Comparison of ENCODE assay signal across 12 cellular contexts in the genomic region with DNA sequence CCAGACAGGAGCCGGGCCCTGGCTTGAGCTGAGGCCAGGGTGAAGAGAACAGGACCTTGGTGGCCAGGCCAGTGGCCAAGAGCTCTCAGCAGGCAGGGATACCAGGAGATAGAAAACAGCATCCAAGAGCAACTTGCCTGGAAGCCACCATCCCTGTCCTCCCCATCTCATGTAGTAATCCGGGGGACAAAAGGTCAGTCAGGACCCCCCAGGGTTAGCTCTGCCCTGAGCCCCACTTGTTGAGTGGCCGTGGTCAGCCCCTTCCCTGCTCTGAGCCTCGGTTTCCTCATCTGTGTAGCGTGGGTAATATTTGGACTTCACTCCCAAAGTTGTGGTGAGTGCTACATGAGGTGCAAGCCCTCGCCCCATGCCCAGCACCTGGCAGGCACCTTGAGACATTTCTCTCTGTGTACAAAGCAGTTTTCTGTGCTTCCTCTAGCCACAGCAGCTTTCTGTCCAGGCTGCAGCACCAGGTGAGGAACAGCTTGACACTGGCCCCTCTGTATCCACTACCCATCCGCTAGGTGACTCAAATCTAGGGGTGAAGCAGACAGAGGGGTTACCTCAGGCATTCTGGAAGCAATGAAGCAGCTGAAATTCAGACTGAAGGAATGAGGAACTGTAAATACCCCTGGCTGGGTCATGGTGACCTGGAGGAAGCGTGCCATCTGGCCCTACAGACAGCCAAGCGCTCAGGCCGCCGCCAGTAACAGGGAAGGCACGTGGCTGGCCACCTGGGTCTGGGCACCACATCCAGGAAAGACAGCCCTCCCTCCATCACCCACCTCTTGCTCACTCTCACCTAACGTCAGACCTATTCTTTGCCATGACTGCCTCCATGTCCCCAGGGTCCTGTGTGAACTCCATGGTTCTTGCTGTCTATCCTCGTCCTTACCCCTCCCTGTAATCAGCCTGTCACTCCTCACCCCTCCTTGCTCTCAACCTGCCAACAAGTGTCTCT. TPM values are rescaled to one million over a fixed set of nuclear protein-coding genes. Genes with fewer than 3 reads are reported as not detected.
A peak's percentile ranks its signal among the peaks of the same experiment; 100 is the strongest.
DNase-seq lines count a peak whose midpoint lies in the region; ATAC-seq and FAIRE-seq lines count a peak whose summit lies in the region.
"Had no signal": no experiment of that assay in that cellular context is flagged by ENCODE, and none has a peak within 500 bp of the region (broad histone marks: within the 10 kb centered on the region; RNA-seq: fewer than 3 reads in every experiment).

No MANE protein-coding gene starts in this region.

- peak overlapping the region; percentile 89 to 99 for H3K4me3 Mint-ChIP-seq in stimulated activated naive CD8-positive, alpha-beta T cell treated with anti-CD3 and anti-CD28 coated beads, Interleukin-15, amount 100 ng/mL, for 72 hours

- H3K27ac Mint-ChIP-seq in stimulated activated naive CD8-positive, alpha-beta T cell treated with anti-CD3 and anti-CD28 coated beads, Interleukin-15, amount 100 ng/mL, for 72 hours: peak overlapping the region; percentile 87 to 98

- no peak overlapping the region for H3K4me3 ChIP-seq in right cardiac atrium (ENCODE audit: low read length)
- H3K4me3 ChIP-seq in small intestine (ENCODE audit: low read depth in 1 of 2, low read length in 2 of 2): no peak overlapping the region
- H3K4me3 ChIP-seq: SJCRH30 had no signal

- peaks cover 64% of the 10 kb centered on the region for H3K4me1 Mint-ChIP-seq in stimulated activated naive CD8-positive, alpha-beta T cell treated with anti-CD3 and anti-CD28 coated beads, Interleukin-15, amount 100 ng/mL, for 72 hours

- no peak for FAIRE-seq in small intestine (lab: Jason Lieb, UNC)
- FAIRE-seq: A204.1, H54 had no signal

- H3K27ac ChIP-seq in right cardiac atrium (ENCODE audit: low read length): peak overlapping the region; percentile 73
- peak overlapping the region in 1 of 2 donors; percentile 21 for H3K27ac ChIP-seq in small intestine (ENCODE audit: low read depth in 1 of 2, low read length in 1 of 2)
- H3K27ac ChIP-seq: SJCRH30 had no signal

- H3K9me3 ChIP-seq in right cardiac atrium (ENCODE audit: control insufficient read depth, low read length): no peaks in the 10 kb centered on the region
- no peaks in the 10 kb centered on the region for H3K9me3 ChIP-seq in small intestine (ENCODE audit: control insufficient read depth, low read depth)
- H3K9me3 ChIP-seq: SJCRH30 had no signal

- no peaks in the 10 kb centered on the region for H3K9me3 Mint-ChIP-seq in stimulated activated naive CD8-positive, alpha-beta T cell treated with anti-CD3 and anti-CD28 coated beads, Interleukin-15, amount 100 ng/mL, for 72 hours

- no peak for ATAC-seq in right cardiac atrium
- ATAC-seq in stimulated activated naive CD8-positive, alpha-beta T cell treated with anti-CD3 and anti-CD28 coated beads, Interleukin-15, amount 100 ng/mL, for 72 hours: no peak

- H3K36me3 ChIP-seq in small intestine (ENCODE audit: control insufficient read depth in 2 of 2, insufficient read depth in 2 of 2, low read length in 2 of 2): peaks cover 0 to 3% of the 10 kb centered on the region in 2 donors

- H3K27me3 ChIP-seq in right cardiac atrium (ENCODE audit: control insufficient read depth, insufficient read depth) (no peaks in the 10 kb centered on the region), small intestine (ENCODE audit: control insufficient read depth in 2 of 2, insufficient read depth in 2 of 2, low read length in 2 of 2) (no peaks in the 10 kb centered on the region)
- H3K27me3 ChIP-seq: SJCRH30 had no signal

- WGBS in right cardiac atrium: 62% methylated on average over 14 of the region's 14 CpGs
- WGBS in small intestine, 3 donors: 74 to 80% (median 74%) methylated on average over 14 of the region's 14 CpGs

- H3K27me3 Mint-ChIP-seq in stimulated activated naive CD8-positive, alpha-beta T cell treated with anti-CD3 and anti-CD28 coated beads, Interleukin-15, amount 100 ng/mL, for 72 hours: no peaks in the 10 kb centered on the region

- H3K4me1 ChIP-seq in right cardiac atrium (ENCODE audit: control insufficient read depth, insufficient read depth, low read length) (peaks cover 27% of the 10 kb centered on the region), small intestine (ENCODE audit: control insufficient read depth in 2 of 2, insufficient read depth in 1 of 2, low read depth in 1 of 2, low read length in 1 of 2) (peaks cover 9 to 27% of the 10 kb centered on the region in 2 donors)

- DNase-seq in SKM-1 (lab: John Stamatoyannopoulos, UW; ENCODE audit: unreplicated experiment) (peak; percentile 9), SKM-1 treated with dmso at 0.1 percent for 144 hours (lab: John Stamatoyannopoulos, UW; ENCODE audit: unreplicated experiment) (no peak), right cardiac atrium (peak in 2 of 3 donors; percentile 78 to 86), small intestine (no peak), NCI-H1930 (lab: John Stamatoyannopoulos, UW) (no peak)
- DNase-seq in activated CD4-positive, alpha-beta T cell treated with anti-CD3 and anti-CD28 coated beads, Interleukin-2, amount 50 U/mL, for 48 hours: peak; percentile 40 to 53
- DNase-seq in stimulated activated naive CD8-positive, alpha-beta T cell treated with anti-CD3 and anti-CD28 coated beads, Interleukin-15, amount 100 ng/mL, for 72 hours: peak in 1 of 2 donors; percentile 28
- no peak for DNase-seq in stimulated activated naive CD4-positive, alpha-beta T cell treated with Interleukin-2 at 50 U/mL for 16 hours (lab: John Stamatoyannopoulos, UW)
- DNase-seq: KG1, SJCRH30 had no signal

- intact Hi-C loops in right cardiac atrium (cut with DNase I): no loop called here

RNA-seq across cellular contexts. Expression of gene CISH, which starts 6.7 kb away (rescaled TPM):
- total RNA-seq in right cardiac atrium: 10 to 100 TPM in 3 of 4 donors, 1 to 10 TPM in 1; 9.1 to 27.8 (median 11.2) TPM
- 8.0 TPM for polyA plus RNA-seq in right cardiac atrium
- polyA plus RNA-seq in small intestine: 1 to 10 TPM; 4.8 to 7.8 (median 6.9) TPM

RNA-seq across cellular contexts. Expression of gene MAPKAPK3, which starts 12.0 kb away (rescaled TPM):
- 100 to 1,000 TPM; 167 to 260 (median 225) TPM for total RNA-seq in right cardiac atrium
- polyA plus RNA-seq in right cardiac atrium (181 TPM), small intestine (10 to 100 TPM; 28.2 to 34.4 (median 28.6) TPM)

RNA-seq across cellular contexts. Expression of gene HEMK1, which starts 35.6 kb away (rescaled TPM):
- 10 to 100 TPM; 14.0 to 18.3 (median 15.8) TPM for total RNA-seq in right cardiac atrium
- 16.6 TPM for polyA plus RNA-seq in right cardiac atrium
- 10 to 100 TPM; 13.9 to 18.1 (median 13.9) TPM for polyA plus RNA-seq in small intestine

RNA-seq across cellular contexts. Expression of gene C3orf18, which starts 37.4 kb away (rescaled TPM):
- total RNA-seq in right cardiac atrium: 10 to 100 TPM; 27.2 to 44.2 (median 40.6) TPM
- polyA plus RNA-seq in right cardiac atrium: 29.5 TPM
- polyA plus RNA-seq in small intestine: 1 to 10 TPM; 1.1 to 3.9 (median 1.9) TPM

Comparison
In these comparisons a context has a peak if more than half of its experiments do, and no peak if none do; other contexts are left out.
1. DNase-seq: peak in SKM-1 (single experiment), activated CD4-positive, alpha-beta T cell treated with anti-CD3 and anti-CD28 coated beads, Interleukin-2, amount 50 U/mL, for 48 hours (2 of 2) and right cardiac atrium (2 of 3); none in SKM-1 treated with dmso at 0.1 percent for 144 hours (single experiment), small intestine (single experiment), stimulated activated naive CD4-positive, alpha-beta T cell treated with Interleukin-2 at 50 U/mL for 16 hours (single experiment) and NCI-H1930 (0 of 2).